26 cellular contexts compared by ENCODE assay signal in the genomic region with DNA sequence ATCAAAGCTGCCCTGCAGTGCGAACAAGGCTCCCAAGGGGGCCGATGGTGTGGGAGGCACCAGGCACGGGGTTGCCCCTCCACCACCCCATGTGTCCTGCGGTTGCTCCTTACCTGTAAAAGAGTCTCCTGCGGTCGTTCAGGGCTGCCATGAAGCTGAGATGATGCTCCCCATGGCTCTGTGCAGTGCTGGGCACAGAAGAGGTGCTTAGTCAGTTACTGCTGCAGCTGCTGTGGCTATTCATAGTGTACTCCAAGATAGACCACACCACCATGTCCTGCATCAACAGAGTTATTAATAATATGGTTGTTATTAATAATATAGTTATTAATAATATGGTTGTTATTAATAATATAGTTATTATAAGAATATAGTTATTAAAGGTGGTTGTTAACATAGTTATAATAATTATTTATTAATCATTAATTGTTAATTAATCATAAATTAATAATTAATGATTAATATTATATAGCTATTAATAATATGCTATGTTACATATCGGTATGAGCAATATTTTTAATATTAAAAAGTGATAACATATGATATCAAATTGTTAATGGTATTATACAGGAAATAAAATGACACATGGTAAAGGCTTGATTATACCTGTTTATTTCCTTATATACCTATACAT.
DNase-seq lines count a peak whose midpoint lies in the region; ATAC-seq, FAIRE-seq and TF ChIP-seq lines count a peak whose summit lies in the region.
"Had no signal": no experiment of that assay in that cellular context is flagged by ENCODE, and none has a peak within 500 bp of the region (broad histone marks: within the 10 kb centered on the region; RNA-seq: fewer than 3 reads in every experiment).

No MANE protein-coding gene starts in this region.

- no peak overlapping the region for H3K23ac ChIP-seq in IMR-90 (ENCODE audit: low read depth, low read length)

- BruUV-seq in IMR-90 (replicated peaks; lab: Mats Ljungman, UMichigan): no TSS peak

- no peak overlapping the region for H4K5ac ChIP-seq in IMR-90 (ENCODE audit: low read depth, low read length)

- FAIRE-seq in TTC549 (lab: Jason Lieb, UNC): peak; percentile 90
- peak; percentile 98 for FAIRE-seq in frontal cortex (lab: Jason Lieb, UNC)
- FAIRE-seq in small intestine (lab: Jason Lieb, UNC): peak; percentile 96
- FAIRE-seq: GM12891 had no signal

- intact Hi-C loops in IMR-90 (cut with micrococcal nuclease): no loop called here

- H2AFZ ChIP-seq in IMR-90 (replicated peaks; ENCODE audit: low read length, poor library complexity): no peak overlapping the region

- no peak overlapping the region for H2BK15ac ChIP-seq in IMR-90 (ENCODE audit: low read depth, low read length)

- POLR2A ChIA-PET in IMR-90 (lab: Charles Lee; ENCODE audit: unreplicated experiment): no interaction called here

- H2AK9ac ChIP-seq in IMR-90 (replicated peaks; ENCODE audit: low read depth, low read length, poor library complexity): peak overlapping the region; percentile 59

- no peak for TF ChIP-seq CTCF in IMR-90 (conservative IDR thresholded peaks at IDR 0.05; ENCODE audit: low read depth, low read length)

- H2BK120ac ChIP-seq in IMR-90 (ENCODE audit: low read depth, low read length): no peak overlapping the region

- no peak overlapping the region for H3K4ac ChIP-seq in IMR-90 (ENCODE audit: low read depth, low read length)

- H3K4me1 ChIP-seq in IMR-90 (ENCODE audit: control insufficient read depth, insufficient read depth, low read length): peaks cover 3% of the 10 kb centered on the region; the same call in 1 of the 2 replicates
- no peaks in the 10 kb centered on the region for H3K4me1 ChIP-seq in small intestine (ENCODE audit: control insufficient read depth in 2 of 2, insufficient read depth in 1 of 2, low read depth in 1 of 2, low read length in 1 of 2)
- H3K4me1 ChIP-seq: Caco-2 had no signal

- no peak overlapping the region for H2AK5ac ChIP-seq in IMR-90 (ENCODE audit: low read depth, low read length)

- no peak for TF ChIP-seq RAD21 in IMR-90 (IDR thresholded peaks at IDR 0.05; ENCODE audit: low read length)

- H2BK20ac ChIP-seq in IMR-90 (ENCODE audit: low read depth, low read length): no peak overlapping the region

- WGBS in IMR-90 (ENCODE audit: extremely low coverage in 2 of 2, insufficient read length in 1 of 2), 2 experiments: no CpG with 5 or more reads among the region's 7 CpGs
- WGBS in small intestine, 3 donors: 80 to 89% (median 89%) methylated on average over 7 of the region's 7 CpGs

- dilution Hi-C loops in IMR-90 (cut with HindIII; ENCODE audit: low sequenced_read_pairs, unreplicated experiment): no loop called here

- no peak overlapping the region for H4K91ac ChIP-seq in IMR-90 (ENCODE audit: insufficient read depth, low read depth, low read length)

- H3K79me1 ChIP-seq in IMR-90 (ENCODE audit: low read depth in 1 of 2, low read length in 2 of 2): no peaks in the 10 kb centered on the region

- no peaks in the 10 kb centered on the region for H3K36me3 ChIP-seq in IMR-90 (ENCODE audit: control insufficient read depth, insufficient read depth, low read length)
- H3K36me3 ChIP-seq in small intestine (ENCODE audit: control insufficient read depth in 2 of 2, insufficient read depth in 2 of 2, low read length in 2 of 2): no peaks in the 10 kb centered on the region

- no peak for DNase-seq in IMR-90
- DNase-seq in frontal cortex (ENCODE audit: low spot score in 2 of 2): no peak
- DNase-seq in small intestine: no peak
- DNase-seq in NCI-H345 treated with DMSO at 0.1 percent for 48 hours (lab: John Stamatoyannopoulos, UW; ENCODE audit: unreplicated experiment): no peak
- no peak for DNase-seq in inferior parietal cortex (ENCODE audit: extremely low spot score)
- DNase-seq: Caco-2; CD8-positive, alpha-beta T cell; EL; GF-D8; H7; NCI-H1092 treated with DMSO at 0.1 percent for 48 hours; NCI-H1436; NCI-H187; NCI-H2081 treated with DMSO at 0.1 percent for 48 hours; NCI-H2171; NCI-H226; NCI-H524; NCI-H748 treated with DMSO at 0.1 percent for 48 hours; NK-92 treated with Interleukin-12 subunit alpha and Interleukin-12 subunit beta, amount 100 ng/mL, for 24 hours; SHP77; T-cell had no signal

- in situ Hi-C loops in IMR-90 (cut with MboI; ENCODE audit: low sequenced_read_pairs): no loop called here

- no peaks in the 10 kb centered on the region for H3K9me1 ChIP-seq in IMR-90 (ENCODE audit: insufficient read depth, low read length)

- H3K9ac ChIP-seq in IMR-90 (ENCODE audit: low read depth, low read length): no peak overlapping the region

- H4K8ac ChIP-seq in IMR-90 (ENCODE audit: low read depth in 2 of 2, low read length in 2 of 2): no peak overlapping the region

- no peak for TF ChIP-seq POLR2A in IMR-90 (IDR thresholded peaks at IDR 0.05; ENCODE audit: low read depth, low read length)

- CTCF ChIA-PET in IMR-90 (lab: Yijun Ruan, JAX): no interaction called here

- no peak overlapping the region for H3K4me3 ChIP-seq in IMR-90 (ENCODE audit: insufficient read depth, low read depth, low read length)
- H3K4me3 ChIP-seq in small intestine (ENCODE audit: low read depth in 1 of 2, low read length in 2 of 2): no peak overlapping the region

- H3K27me3 ChIP-seq in IMR-90 (ENCODE audit: control insufficient read depth, insufficient read depth, low read length) (no peaks in the 10 kb centered on the region), small intestine (ENCODE audit: control insufficient read depth in 2 of 2, insufficient read depth in 2 of 2, low read length in 2 of 2) (peaks cover 0 to 2% of the 10 kb centered on the region in 2 donors)

- H3K56ac ChIP-seq in IMR-90 (ENCODE audit: extremely low read depth, insufficient read depth, low read length): no peak overlapping the region

- no peak overlapping the region for H2BK5ac ChIP-seq in IMR-90 (ENCODE audit: low read depth, low read length, poor library complexity, severe bottlenecking)

- no peak overlapping the region for H3K14ac ChIP-seq in IMR-90 (replicated peaks; ENCODE audit: low read depth, low read length)

- no peak overlapping the region for H3K18ac ChIP-seq in IMR-90 (ENCODE audit: low read depth, low read length)

- ATAC-seq in IMR-90 (ENCODE audit: low read depth) (no peak), HG02852 (IDR thresholded peaks at IDR 0.05; ENCODE audit: unreplicated experiment) (no peak)
- ATAC-seq: CD8-positive, alpha-beta T cell; T-cell had no signal

- H3K9me3 ChIP-seq in IMR-90 (ENCODE audit: control insufficient read depth, insufficient read depth, low read length) (no peaks in the 10 kb centered on the region), small intestine (ENCODE audit: control insufficient read depth, low read depth) (no peaks in the 10 kb centered on the region)
- H3K9me3 ChIP-seq: Caco-2 had no signal

- H3K27ac ChIP-seq in IMR-90 (ENCODE audit: insufficient read depth, low read length) (no peak overlapping the region), small intestine (ENCODE audit: low read depth in 1 of 2, low read length in 1 of 2) (no peak overlapping the region)
- H3K27ac ChIP-seq: C4-2B, RWPE1 had no signal

- H3K4me2 ChIP-seq in IMR-90 (ENCODE audit: low read depth, low read length): no peak overlapping the region

- no peaks in the 10 kb centered on the region for H4K20me1 ChIP-seq in IMR-90 (ENCODE audit: insufficient read depth, low read length)

TF ChIP-seq in IMR-90, 13 proteins besides CTCF, POLR2A, EP300 and RAD21:
- no peak for TF ChIP-seq MXI1 (IDR thresholded peaks at IDR 0.05; ENCODE audit: borderline replicate concordance, low read depth, low read length)
